2 cellular contexts compared by ENCODE assay signal in the genomic region with DNA sequence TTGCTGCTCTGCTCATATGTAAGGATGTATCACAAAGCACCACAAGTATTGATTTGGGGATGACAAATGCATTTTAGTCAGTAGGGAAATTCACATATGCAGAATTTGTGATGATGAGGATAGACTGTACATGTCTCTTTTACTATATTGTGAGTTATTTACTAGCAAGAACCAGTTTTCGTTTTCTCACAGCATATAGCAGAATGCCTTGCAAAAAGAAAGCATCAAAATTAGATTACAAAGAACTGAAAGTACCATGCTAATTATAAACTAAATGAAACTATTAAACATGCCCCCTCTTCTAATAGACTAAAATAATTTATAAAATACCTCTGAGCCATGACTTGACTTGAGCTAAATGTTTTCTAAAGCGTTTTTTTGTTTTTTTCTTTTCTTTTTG.
TF ChIP-seq lines count a peak whose summit lies in the region.

No MANE protein-coding gene starts in this region.

TF ChIP-seq in IMR-90, 13 proteins besides CTCF, POLR2A, EP300 and RAD21:
- TF ChIP-seq RCOR1 (IDR thresholded peaks at IDR 0.05; ENCODE audit: insufficient replicate concordance, low read length) (no peak), SMC3 (IDR thresholded peaks at IDR 0.05; ENCODE audit: low read depth, low read length) (no peak), BHLHE40 (IDR thresholded peaks at IDR 0.05; ENCODE audit: low read depth, low read length) (no peak), NFE2L2 (IDR thresholded peaks at IDR 0.05; ENCODE audit: low read depth, low read length) (no peak)

TF ChIP-seq in GM12878, 131 proteins besides CTCF, POLR2A, EP300 and RAD21:
- TF ChIP-seq ZNF384 (IDR thresholded peaks at IDR 0.05; ENCODE audit: borderline replicate concordance, low read depth, low read length) (no peak), PAX8 (IDR thresholded peaks at IDR 0.05) (no peak), MEF2A (IDR thresholded peaks at IDR 0.05; ENCODE audit: insufficient read depth, low read depth, low read length) (no peak), RB1 (IDR thresholded peaks at IDR 0.05; ENCODE audit: borderline replicate concordance) (no peak), JUND (IDR thresholded peaks at IDR 0.05; ENCODE audit: low read depth, low read length) (no peak), FOXM1 (IDR thresholded peaks at IDR 0.05; ENCODE audit: low read depth, low read length) (no peak), RUNX3 (IDR thresholded peaks at IDR 0.05; ENCODE audit: low read length) (no peak), IRF4 (IDR thresholded peaks at IDR 0.05; ENCODE audit: low read depth, low read length) (no peak), PAX5 (IDR thresholded peaks at IDR 0.05; ENCODE audit: borderline replicate concordance, low read depth, low read length) (no peak), SMARCA5 (IDR thresholded peaks at IDR 0.05) (no peak), HCFC1 (IDR thresholded peaks at IDR 0.05; ENCODE audit: low read length) (no peak), EED (IDR thresholded peaks at IDR 0.05; ENCODE audit: low read depth) (no peak), ZNF217 (IDR thresholded peaks at IDR 0.05) (no peak), NR2F1 (conservative IDR thresholded peaks at IDR 0.05) (no peak), KAT2A (conservative IDR thresholded peaks at IDR 0.05; ENCODE audit: control insufficient read depth, low read depth, low read length) (no peak)
- TF ChIP-seq, protein P1, sequence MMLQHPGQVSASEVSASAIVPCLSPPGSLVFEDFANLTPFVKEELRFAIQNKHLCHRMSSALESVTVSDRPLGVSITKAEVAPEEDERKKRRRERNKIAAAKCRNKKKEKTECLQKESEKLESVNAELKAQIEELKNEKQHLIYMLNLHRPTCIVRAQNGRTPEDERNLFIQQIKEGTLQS (IDR thresholded peaks at IDR 0.05; ENCODE audit: borderline replicate concordance, extremely low read depth, low read depth, low read length): no peak
- TF ChIP-seq, protein P2, sequence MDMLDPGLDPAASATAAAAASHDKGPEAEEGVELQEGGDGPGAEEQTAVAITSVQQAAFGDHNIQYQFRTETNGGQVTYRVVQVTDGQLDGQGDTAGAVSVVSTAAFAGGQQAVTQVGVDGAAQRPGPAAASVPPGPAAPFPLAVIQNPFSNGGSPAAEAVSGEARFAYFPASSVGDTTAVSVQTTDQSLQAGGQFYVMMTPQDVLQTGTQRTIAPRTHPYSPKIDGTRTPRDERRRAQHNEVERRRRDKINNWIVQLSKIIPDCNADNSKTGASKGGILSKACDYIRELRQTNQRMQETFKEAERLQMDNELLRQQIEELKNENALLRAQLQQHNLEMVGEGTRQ (IDR thresholded peaks at IDR 0.05; ENCODE audit: borderline replicate concordance, low read depth, low read length): no peak
